8 cellular contexts compared by ENCODE assay signal in the genomic region with DNA sequence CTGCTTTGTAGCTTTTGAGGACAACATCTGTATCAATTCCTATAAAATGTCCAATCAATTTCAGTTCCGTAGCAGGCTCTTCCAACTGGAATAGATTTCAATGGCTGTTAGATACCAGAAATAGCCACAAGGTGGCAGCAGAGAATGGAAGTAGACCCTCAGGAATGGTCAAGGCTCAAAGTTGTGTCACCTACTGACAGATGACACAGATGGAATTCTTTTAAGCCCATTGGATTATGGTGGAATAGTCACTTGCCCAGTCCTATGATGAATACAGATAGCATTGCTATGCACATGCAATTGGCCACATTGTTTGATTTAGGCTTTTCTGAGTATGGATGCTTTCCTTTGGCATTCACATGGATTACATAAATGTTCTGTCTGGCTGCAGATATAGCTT.
DNase-seq lines count a peak whose midpoint lies in the region; ATAC-seq, FAIRE-seq and TF ChIP-seq lines count a peak whose summit lies in the region.

No MANE protein-coding gene starts in this region.

- peak; percentile 13 for FAIRE-seq in bronchial epithelial cell (lab: Jason Lieb, UNC)

- H3K4me3 ChIP-seq in HL-60 (replicated peaks; ENCODE audit: insufficient read depth, low read length) (no peak overlapping the region), Peyer's patch (no peak overlapping the region), bronchial epithelial cell (ENCODE audit: low read depth, low read length) (no peak overlapping the region), kidney epithelial cell (ENCODE audit: low read depth, low read length) (no peak overlapping the region)

- H3K36me3 ChIP-seq in Peyer's patch (no peaks in the 10 kb centered on the region), bronchial epithelial cell (ENCODE audit: control insufficient read depth, insufficient read depth, low read length) (no peaks in the 10 kb centered on the region), kidney epithelial cell (ENCODE audit: control insufficient read depth, insufficient read depth, low read length) (no peaks in the 10 kb centered on the region)

- TF ChIP-seq POLR2A in Peyer's patch (IDR thresholded peaks at IDR 0.05) = no peak

- no peak overlapping the region for H3K27ac ChIP-seq in HL-60 (replicated peaks)
- H3K27ac ChIP-seq in Peyer's patch = no peak overlapping the region

- no peaks in the 10 kb centered on the region for H3K4me1 ChIP-seq in Peyer's patch

- H3K27me3 ChIP-seq in HL-60 (ENCODE audit: insufficient read depth, poor library complexity, severe bottlenecking) (no peaks in the 10 kb centered on the region), Peyer's patch (no peaks in the 10 kb centered on the region), bronchial epithelial cell (ENCODE audit: control insufficient read depth, insufficient read depth, low read length) (no peaks in the 10 kb centered on the region), kidney epithelial cell (ENCODE audit: control insufficient read depth, insufficient read depth, low read length) (no peaks in the 10 kb centered on the region)

- no peak for ATAC-seq in GM21515 (IDR thresholded peaks at IDR 0.05; ENCODE audit: unreplicated experiment)

- TF ChIP-seq CTCF in HL-60 (IDR thresholded peaks at IDR 0.05; ENCODE audit: insufficient read depth, low read length) (peak; percentile 4), Peyer's patch (IDR thresholded peaks at IDR 0.05) (peak; percentile 42 to 86 (median 62)), bronchial epithelial cell (IDR thresholded peaks at IDR 0.05; ENCODE audit: insufficient read depth, low read length, severe bottlenecking) (peak; percentile 41), kidney epithelial cell (IDR thresholded peaks at IDR 0.05; ENCODE audit: insufficient read depth, low read length, poor library complexity, severe bottlenecking) (peak; percentile 58)

- peak; percentile 11 for DNase-seq in activated naive CD4-positive, alpha-beta T cell treated with Interleukin-2 at 50 U/mL for 16 hours
- DNase-seq in activated naive CD4-positive, alpha-beta T cell (lab: John Stamatoyannopoulos, UW) = no peak
- DNase-seq in HL-60 (ENCODE audit: low read depth in 1 of 2, low spot score in 1 of 2) (peak in 1 of 2 experiments; percentile 11), Peyer's patch (peak in 2 of 3 donors; percentile 25 to 71), bronchial epithelial cell (ENCODE audit: low read depth) (peak; percentile 58), kidney epithelial cell (ENCODE audit: low read depth) (peak; percentile 14)
- DNase-seq in stimulated activated CD4-positive, alpha-beta T cell treated with anti-CD3 and anti-CD28 coated beads, TNF-alpha, amount 100 ng/mL, for 48 hours (ENCODE audit: low read depth in 3 of 3) = peak in 2 of 3 donors; percentile 18 to 41

- no peaks in the 10 kb centered on the region for H3K9me3 ChIP-seq in Peyer's patch

Comparison
In these comparisons a context has a peak if more than half of its experiments do, and no peak if none do; other contexts are left out.
1. DNase-seq: peak in activated naive CD4-positive, alpha-beta T cell treated with Interleukin-2 at 50 U/mL for 16 hours (single experiment), Peyer's patch (2 of 3), bronchial epithelial cell (single experiment), kidney epithelial cell (single experiment) and stimulated activated CD4-positive, alpha-beta T cell treated with anti-CD3 and anti-CD28 coated beads, TNF-alpha, amount 100 ng/mL, for 48 hours (2 of 3); none in activated naive CD4-positive, alpha-beta T cell (0 of 4).
2. CTCF ChIP-seq: peak in every context shown above with its lines; median percentile 62 in Peyer's patch; 58 in kidney epithelial cell; 41 in bronchial epithelial cell; 4 in HL-60.